9 cellular contexts compared by ENCODE assay signal in the genomic region with DNA sequence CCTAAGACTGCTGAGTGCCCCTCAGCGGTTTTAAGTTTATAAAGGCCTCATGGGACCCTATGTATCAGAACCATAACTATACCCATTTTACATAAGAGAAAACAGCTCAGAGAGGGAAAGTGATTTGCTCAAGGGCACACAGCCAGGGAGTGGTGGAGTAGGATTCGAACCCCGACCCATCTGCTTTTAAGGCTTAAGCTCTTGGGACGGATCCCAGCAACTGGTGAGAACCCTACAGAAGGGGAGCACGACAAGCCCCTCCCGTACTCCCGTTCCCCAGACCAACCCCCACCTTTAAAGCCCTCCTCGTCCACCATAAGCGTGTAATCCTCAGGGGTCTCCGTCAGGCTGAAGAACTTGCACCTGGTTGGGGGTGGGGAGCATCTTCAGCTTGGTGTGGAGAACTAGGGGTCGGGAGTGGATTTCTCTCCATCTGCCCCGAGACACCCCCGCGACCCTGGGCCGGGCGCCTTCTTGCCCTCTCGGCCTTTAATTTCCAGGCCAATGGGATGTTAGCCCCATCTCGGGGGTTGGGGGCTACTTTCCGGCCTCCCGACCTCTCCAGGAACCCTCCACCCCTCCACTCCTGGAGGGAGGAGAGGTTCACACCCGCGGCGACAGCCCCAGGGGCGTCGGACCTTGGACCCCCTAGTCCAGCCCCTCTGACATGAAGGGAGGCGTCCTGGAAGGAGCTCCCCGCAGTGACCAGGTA. TPM values are rescaled to one million over a fixed set of nuclear protein-coding genes. Genes with fewer than 3 reads are reported as not detected.
A peak's percentile ranks its signal among the peaks of the same experiment; 100 is the strongest.
DNase-seq lines count a peak whose midpoint lies in the region; ATAC-seq and TF ChIP-seq lines count a peak whose summit lies in the region.
"Had no signal": no experiment of that assay in that cellular context is flagged by ENCODE, and none has a peak within 500 bp of the region (broad histone marks: within the 10 kb centered on the region; RNA-seq: fewer than 3 reads in every experiment).

No MANE protein-coding gene starts in this region.

- TF ChIP-seq POLR2A in stomach (IDR thresholded peaks at IDR 0.05), result no peak

- H3K9me3 ChIP-seq in iPS-18c (ENCODE audit: control insufficient read depth, insufficient read depth, low read length) (no peaks in the 10 kb centered on the region), stomach (no peaks in the 10 kb centered on the region)

- peaks cover 36 to 55% (median 48%) of the 10 kb centered on the region in 4 donors for H3K4me1 ChIP-seq in stomach

- no peak for TF ChIP-seq CTCF in HL-60 (IDR thresholded peaks at IDR 0.05; ENCODE audit: insufficient read depth, low read length)
- TF ChIP-seq CTCF in stomach (IDR thresholded peaks at IDR 0.05), result no peak

- H3K36me3 Mint-ChIP-seq in activated naive CD4-positive, alpha-beta T cell treated with anti-CD3 and anti-CD28 coated beads, Interleukin-2, amount 50 U/mL, for 72 hours, result no peaks in the 10 kb centered on the region

- no peak for TF ChIP-seq EP300 in stomach (IDR thresholded peaks at IDR 0.05)

- ATAC-seq in activated naive CD4-positive, alpha-beta T cell treated with anti-CD3 and anti-CD28 coated beads, Interleukin-2, amount 50 U/mL, for 72 hours, result no peak
- ATAC-seq in GM19035 (IDR thresholded peaks at IDR 0.05; ENCODE audit: unreplicated experiment), result no peak

- intact Hi-C loops in stomach (cut with DNase I; ENCODE audit: low total_unique reads), result loop anchor here (5.0 kb wide), 1 partner anchor 99 kb away; the partner anchor contains the start of gene RNF215

- peaks cover 23 to 56% (median 48%) of the 10 kb centered on the region in 4 donors for H3K36me3 ChIP-seq in stomach

- DNase-seq in HL-60 (ENCODE audit: low read depth in 1 of 2, low spot score in 1 of 2) (no peak), stomach (no peak), RKO (ENCODE audit: low spot score) (no peak), nucleus accumbens (lab: John Stamatoyannopoulos, UW) (no peak), HCEC 1CT (no peak)
- no peak for DNase-seq in activated naive CD4-positive, alpha-beta T cell treated with anti-CD3 and anti-CD28 coated beads, Interleukin-2, amount 50 U/mL, for 72 hours (ENCODE audit: low spot score in 2 of 2)

- H3K27ac ChIP-seq in HL-60 (replicated peaks), result no peak overlapping the region
- H3K27ac ChIP-seq in stomach, result peak overlapping the region; percentile 85 to 97 (median 89)

- 12 to 15% (median 13%) methylated on average over 16 to 27 of the region's 27 CpGs for WGBS in stomach, 5 donors

- peak overlapping the region; percentile 57 to 89 for H3K27ac Mint-ChIP-seq in activated naive CD4-positive, alpha-beta T cell treated with anti-CD3 and anti-CD28 coated beads, Interleukin-2, amount 50 U/mL, for 72 hours

- no peaks in the 10 kb centered on the region for H3K9me3 Mint-ChIP-seq in activated naive CD4-positive, alpha-beta T cell treated with anti-CD3 and anti-CD28 coated beads, Interleukin-2, amount 50 U/mL, for 72 hours

- H3K27me3 ChIP-seq in HL-60 (ENCODE audit: insufficient read depth, poor library complexity, severe bottlenecking) (no peaks in the 10 kb centered on the region), stomach (no peaks in the 10 kb centered on the region)

- H3K4me3 ChIP-seq in HL-60 (replicated peaks; ENCODE audit: insufficient read depth, low read length) (peak overlapping the region; percentile 63), iPS-18c (ENCODE audit: insufficient read depth, low read depth, low read length) (peak overlapping the region; percentile 84), stomach (peak overlapping the region; percentile 84 to 97 (median 88))

RNA-seq across cellular contexts. Expression of gene CASTOR1, which starts 0.7 kb away (rescaled TPM):
- total RNA-seq in activated naive CD4-positive, alpha-beta T cell treated with anti-CD3 and anti-CD28 coated beads, Interleukin-2, amount 50 U/mL, for 72 hours, result 1 to 10 TPM; 6.3 to 7.5 TPM
- 10 to 100 TPM in 1 of 5 donors, 1 to 10 TPM in 4; 1.2 to 57.8 (median 3.7) TPM for total RNA-seq in stomach
- 10 to 100 TPM in 1 of 3 donors, 1 to 10 TPM in 2; 6.6 to 17.0 (median 7.3) TPM for polyA plus RNA-seq in stomach

RNA-seq across cellular contexts. Expression of gene OSM, which starts 21.9 kb away (rescaled TPM):
- total RNA-seq in activated naive CD4-positive, alpha-beta T cell treated with anti-CD3 and anti-CD28 coated beads, Interleukin-2, amount 50 U/mL, for 72 hours, result 10 to 100 TPM; 16.1 to 40.4 TPM
- total RNA-seq in stomach, result 1 to 10 TPM in 1 of 5 donors, not detected in 4; 1.3 TPM
- polyA plus RNA-seq in stomach, result 10 to 100 TPM in 1 of 3 donors, 1 to 10 TPM in 1, under 1 TPM in 1; 0.33 to 22.7 (median 1.1) TPM
- total RNA-seq: dermis microvascular lymphatic vessel endothelial cell had no signal

RNA-seq across cellular contexts. Expression of gene TBC1D10A, which starts 38.2 kb away (rescaled TPM):
- total RNA-seq in activated naive CD4-positive, alpha-beta T cell treated with anti-CD3 and anti-CD28 coated beads, Interleukin-2, amount 50 U/mL, for 72 hours, result 10 to 100 TPM; 27.2 to 36.9 TPM
- total RNA-seq in stomach, result 10 to 100 TPM in 3 of 5 donors, 1 to 10 TPM in 2; 2.2 to 23.2 (median 16.3) TPM
- polyA plus RNA-seq in stomach, result 10 to 100 TPM; 14.2 to 24.5 (median 20.3) TPM

RNA-seq across cellular contexts. Expression of gene LIF, which starts 42.0 kb away (rescaled TPM):
- 100 to 1,000 TPM in 1 of 2 donors, 10 to 100 TPM in 1; 68.9 to 522 TPM for total RNA-seq in activated naive CD4-positive, alpha-beta T cell treated with anti-CD3 and anti-CD28 coated beads, Interleukin-2, amount 50 U/mL, for 72 hours
- total RNA-seq in stomach, result 1 to 10 TPM in 3 of 5 donors, not detected in 2; 2.0 to 2.4 (median 2.3) TPM
- 1 to 10 TPM in 2 of 3 donors, under 1 TPM in 1; 0.35 to 5.0 (median 1.4) TPM for polyA plus RNA-seq in stomach

Comparison
In these comparisons a context has a peak if more than half of its experiments do, and no peak if none do; other contexts are left out.
1. RNA of gene OSM, which starts 21.9 kb away (total RNA-seq): 16.1 to 40.4 TPM in activated naive CD4-positive, alpha-beta T cell treated with anti-CD3 and anti-CD28 coated beads, Interleukin-2, amount 50 U/mL, for 72 hours; 1.3 TPM in stomach; every median in the first group is over 4 times any median in the second.
2. Peak in every context shown above with its lines, with median percentiles within 50 percentile points of each other: H3K4me3 ChIP-seq.